Comparison of ENCODE assay signal across 20 cellular contexts in the genomic region with DNA sequence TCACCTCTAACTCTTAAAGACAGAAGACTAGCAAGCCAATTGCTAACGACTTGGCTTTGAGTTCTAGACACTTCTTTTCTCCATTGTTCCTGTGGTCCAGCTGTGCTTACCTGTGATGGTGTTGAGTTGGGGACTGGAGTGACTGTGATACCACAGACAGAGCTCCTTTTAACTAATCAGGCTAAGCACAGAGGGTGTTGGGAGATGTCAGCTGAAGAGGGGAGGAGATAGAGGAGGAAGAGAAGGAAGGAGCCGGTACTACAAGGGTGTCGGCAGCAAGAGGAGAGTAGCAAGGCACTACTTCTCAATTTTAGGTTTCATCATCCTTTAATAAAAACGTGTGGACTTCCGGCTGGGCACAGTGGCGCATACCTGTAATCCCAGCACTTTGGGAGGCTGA. TPM values are rescaled to one million over a fixed set of nuclear protein-coding genes. Genes with fewer than 3 reads are reported as not detected.
"Had no signal": no experiment of that assay in that cellular context is flagged by ENCODE, and none has a peak within 500 bp of the region (broad histone marks: within the 10 kb centered on the region; RNA-seq: fewer than 3 reads in every experiment).

No MANE protein-coding gene starts in this region.

- DNase-seq: cortex of kidney; effector CD8-positive, alpha-beta T cell; gastrocnemius medialis; heart right ventricle; hypothalamus; natural killer cell; nucleus accumbens; pancreas; right cardiac atrium; small intestine; tibial artery; upper lobe of right lung had no signal

- H3K9me3 ChIP-seq: gastrocnemius medialis, heart right ventricle, pancreas, tibial artery, upper lobe of right lung, vagina had no signal

- H3K4me1 ChIP-seq: gastrocnemius medialis, pancreas had no signal

- H3K9me3 Mint-ChIP-seq: mesothelial cell of epicardium; natural killer cell; neural crest cell; stimulated activated naive CD8-positive, alpha-beta T cell treated with anti-CD3 and anti-CD28 coated beads, Interleukin-15, Interleukin-2, amounts not matched to agents 100 ng/mL and 50 ng/mL, for 24 hours had no signal

- H3K4me3 Mint-ChIP-seq: mesothelial cell of epicardium; natural killer cell; neural crest cell; stimulated activated naive CD8-positive, alpha-beta T cell treated with anti-CD3 and anti-CD28 coated beads, Interleukin-15, Interleukin-2, amounts not matched to agents 100 ng/mL and 50 ng/mL, for 24 hours had no signal

- H3K27ac Mint-ChIP-seq: mesothelial cell of epicardium; natural killer cell; progenitor cell of endocrine pancreas; stimulated activated naive CD8-positive, alpha-beta T cell treated with anti-CD3 and anti-CD28 coated beads, Interleukin-15, Interleukin-2, amounts not matched to agents 100 ng/mL and 50 ng/mL, for 24 hours had no signal

- H3K27ac ChIP-seq: dorsolateral prefrontal cortex, gastrocnemius medialis, heart right ventricle, pancreas, tibial artery, upper lobe of right lung, vagina had no signal

- H3K36me3 ChIP-seq: gastrocnemius medialis, heart right ventricle, pancreas, tibial artery, upper lobe of right lung, vagina had no signal

- H3K27me3 ChIP-seq: pancreas, tibial artery, upper lobe of right lung, vagina had no signal

- H3K4me3 ChIP-seq: dorsolateral prefrontal cortex, gastrocnemius medialis, heart right ventricle, pancreas, tibial artery, upper lobe of right lung, vagina had no signal

- ATAC-seq: esophagus mucosa, gastrocnemius medialis, heart right ventricle, natural killer cell, right cardiac atrium had no signal

- FAIRE-seq: islet of Langerhans, pancreas, small intestine had no signal

- H3K36me3 Mint-ChIP-seq: mesothelial cell of epicardium, natural killer cell had no signal

RNA-seq across cellular contexts. Expression of gene TMEM98, which starts 45.9 kb away (rescaled TPM):
- total RNA-seq: natural killer cell had no signal
